ENCODE assay signal across 1 cellular context in the genomic region with DNA sequence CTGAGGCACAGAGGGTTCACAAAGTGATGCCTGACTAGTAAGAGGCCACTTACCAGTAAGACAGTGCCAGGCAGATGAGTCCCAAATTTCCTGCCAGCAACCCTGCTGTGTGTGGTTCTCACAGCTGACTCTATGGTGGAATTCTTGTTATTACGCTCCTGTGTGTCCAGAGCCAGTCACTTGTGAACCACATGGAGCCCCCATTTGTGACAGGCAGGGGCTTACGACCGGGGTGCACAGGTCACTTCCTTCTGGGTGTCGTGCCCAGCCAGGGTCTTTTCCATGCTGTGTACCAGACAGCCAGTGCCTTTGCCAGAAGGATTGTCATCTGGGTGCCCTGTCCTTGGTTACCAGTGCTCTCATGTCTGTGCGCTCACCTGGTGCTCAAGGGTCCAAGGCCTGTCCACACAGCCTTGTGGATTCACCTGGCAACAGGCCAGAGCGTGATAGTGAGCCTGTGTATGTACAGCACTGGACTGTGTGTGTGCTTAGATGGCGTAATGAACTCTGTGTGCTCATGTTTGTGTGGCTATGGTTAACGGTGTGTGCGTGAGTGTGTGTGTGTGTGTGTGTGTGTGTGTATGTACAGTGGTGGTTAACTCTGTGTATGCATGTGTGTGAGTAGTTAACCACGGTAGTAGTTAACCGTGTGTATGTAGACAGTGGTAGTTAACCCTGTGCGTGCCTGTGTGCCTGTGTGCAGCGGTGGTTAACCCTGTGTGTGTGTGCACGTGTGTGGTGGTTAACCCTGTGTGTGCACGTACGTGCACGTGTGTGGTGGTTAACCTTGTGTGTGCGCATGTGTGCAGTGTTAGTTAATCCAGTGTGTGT.
TF ChIP-seq lines count a peak whose summit lies in the region.

No MANE protein-coding gene starts in this region.

TF ChIP-seq in HEK293, 187 proteins besides CTCF, POLR2A, EP300 and RAD21 (continued from another document):
- TF ChIP-seq ZNF214 (tag by site-specific recombination; IDR thresholded peaks at IDR 0.05; ENCODE audit: borderline replicate concordance): no peak
- TF ChIP-seq ZNF701 (tag by site-specific recombination; IDR thresholded peaks at IDR 0.05): no peak
- TF ChIP-seq ZNF350 (tag by site-specific recombination; IDR thresholded peaks at IDR 0.05): no peak
